In genomic region chr2:104434363-104434792, GRCh38 we compare ENCODE assay signal across 2 cellular contexts.
TF ChIP-seq lines count a peak whose summit lies in the region.

No MANE protein-coding gene starts in this region.

TF ChIP-seq in Ishikawa, 13 proteins besides CTCF, POLR2A, EP300 and RAD21 (continued from another document):
- TF ChIP-seq REST (IDR thresholded peaks at IDR 0.05; ENCODE audit: low read depth) (no peak), EGR1 (IDR thresholded peaks at IDR 0.05) (no peak), TCF12 (IDR thresholded peaks at IDR 0.05; ENCODE audit: low read depth) (peak; percentile 74), USF1 (IDR thresholded peaks at IDR 0.05) (0 out of 2 replicates have a peak, but pooled peaks have one; percentile 11), NFIC (IDR thresholded peaks at IDR 0.05) (peak; percentile 60)
TF ChIP-seq in Ishikawa: peak in this region for 6.

TF ChIP-seq in GM12878, 131 proteins besides CTCF, POLR2A, EP300 and RAD21 (continued from another document):
- TF ChIP-seq STAT3 (IDR thresholded peaks at IDR 0.05; ENCODE audit: low read depth, low read length) = no peak
- no peak for TF ChIP-seq POU2F2 (IDR thresholded peaks at IDR 0.05; ENCODE audit: borderline replicate concordance, low read depth, low read length)
- no peak for TF ChIP-seq NFXL1 (IDR thresholded peaks at IDR 0.05; ENCODE audit: borderline replicate concordance)
- TF ChIP-seq PBX3 (IDR thresholded peaks at IDR 0.05; ENCODE audit: insufficient replicate concordance, low read depth, low read length) = no peak
- no peak for TF ChIP-seq IKZF1 (conservative IDR thresholded peaks at IDR 0.05)
- no peak for TF ChIP-seq USF1 (IDR thresholded peaks at IDR 0.05; ENCODE audit: borderline replicate concordance, extremely low read length, insufficient read depth, low read depth, low read length)
- TF ChIP-seq MYB (IDR thresholded peaks at IDR 0.05; ENCODE audit: borderline replicate concordance, low read depth, low read length) = no peak
- no peak for TF ChIP-seq CHD2 (IDR thresholded peaks at IDR 0.05; ENCODE audit: borderline replicate concordance, low read depth, low read length)
- TF ChIP-seq BCLAF1 (IDR thresholded peaks at IDR 0.05) = no peak
